ENCODE assay signal across 9 cellular contexts in genomic region chr14:39229222-39229543, GRCh38. TPM values are rescaled to one million over a fixed set of nuclear protein-coding genes. Genes with fewer than 3 reads are reported as not detected.
DNase-seq lines count a peak whose midpoint lies in the region; ATAC-seq, FAIRE-seq and TF ChIP-seq lines count a peak whose summit lies in the region.
"Had no signal": no experiment of that assay in that cellular context is flagged by ENCODE, and none has a peak within 500 bp of the region (broad histone marks: within the 10 kb centered on the region; RNA-seq: fewer than 3 reads in every experiment).

No MANE protein-coding gene starts in this region.

- no peak for TF ChIP-seq CTCF in RWPE1 (conservative IDR thresholded peaks at IDR 0.05; ENCODE audit: low read depth)

- no peak overlapping the region for H3K27ac ChIP-seq in RWPE1

- peaks cover 46% of the 10 kb centered on the region for H3K4me1 Mint-ChIP-seq in T-helper 2 cell treated with Interferon-gamma antibody and Interleukin-4, amounts not matched to agents 5 μg/mL and 100 μg/mL, for 36 hours (ENCODE audit: low read depth)

- DNase-seq in T-helper 2 cell treated with Interferon-gamma antibody and Interleukin-4, amounts not matched to agents 5 μg/mL and 100 μg/mL, for 36 hours (ENCODE audit: low spot score) = peak; percentile 83
- DNase-seq in activated naive CD8-positive, alpha-beta T cell treated with anti-CD3 and anti-CD28 coated beads, Interleukin-2, amount 50 U/mL, for 16 hours (ENCODE audit: low read depth, low spot score) = peak; percentile 10
- peak; percentile 2 for DNase-seq in stimulated activated CD8-positive, alpha-beta memory T cell treated with anti-CD3 and anti-CD28 coated beads, Interleukin-15, amount 100 ng/mL, for 1 hour (ENCODE audit: low read depth)
- no peak for DNase-seq in medulla oblongata (ENCODE audit: extremely low spot score)
- DNase-seq in NCI-H1694 treated with DMSO at 0.1 percent for 48 hours (lab: John Stamatoyannopoulos, UW) = no peak
- DNase-seq in RWPE1 (ENCODE audit: low spot score) = no peak
- DNase-seq in frontal cortex (ENCODE audit: low spot score in 2 of 2) = no peak

- peak overlapping the region; percentile 97 for H3K27ac Mint-ChIP-seq in T-helper 2 cell treated with Interferon-gamma antibody and Interleukin-4, amounts not matched to agents 5 μg/mL and 100 μg/mL, for 36 hours

- H3K4me3 Mint-ChIP-seq in T-helper 2 cell treated with Interferon-gamma antibody and Interleukin-4, amounts not matched to agents 5 μg/mL and 100 μg/mL, for 36 hours = peak overlapping the region; percentile 18

- POLR2A ChIA-PET in RWPE1 (lab: Yijun Ruan, JAX; ENCODE audit: low non-redundant PET) = no interaction called here

- peaks cover 5% of the 10 kb centered on the region for H3K36me3 Mint-ChIP-seq in T-helper 2 cell treated with Interferon-gamma antibody and Interleukin-4, amounts not matched to agents 5 μg/mL and 100 μg/mL, for 36 hours (ENCODE audit: low read depth)

- ATAC-seq in GM21529 (IDR thresholded peaks at IDR 0.05; ENCODE audit: unreplicated experiment) = peak; percentile 46
- ATAC-seq: Right ventricle myocardium inferior had no signal

- no peak for FAIRE-seq in frontal cortex (lab: Jason Lieb, UNC)

- no peaks in the 10 kb centered on the region for H3K27me3 Mint-ChIP-seq in T-helper 2 cell treated with Interferon-gamma antibody and Interleukin-4, amounts not matched to agents 5 μg/mL and 100 μg/mL, for 36 hours (ENCODE audit: low read depth)

- CTCF ChIA-PET in RWPE1 (lab: Yijun Ruan, JAX) = no interaction called here

- no peaks in the 10 kb centered on the region for H3K9me3 Mint-ChIP-seq in T-helper 2 cell treated with Interferon-gamma antibody and Interleukin-4, amounts not matched to agents 5 μg/mL and 100 μg/mL, for 36 hours

RNA-seq across cellular contexts. Expression of gene MIA2, which starts 4.5 kb away (rescaled TPM):
- total RNA-seq in frontal cortex = 24.5 TPM

RNA-seq across cellular contexts. Expression of gene PNN, which starts 54.1 kb away (rescaled TPM):
- 39.1 TPM for total RNA-seq in frontal cortex

RNA-seq across cellular contexts. Expression of gene TRAPPC6B, which starts 59.0 kb away (rescaled TPM):
- total RNA-seq in frontal cortex = 102 TPM

Comparison
In these comparisons a context has a peak if more than half of its experiments do, and no peak if none do; other contexts are left out.
1. DNase-seq: peak in T-helper 2 cell treated with Interferon-gamma antibody and Interleukin-4, amounts not matched to agents 5 μg/mL and 100 μg/mL, for 36 hours (single experiment), activated naive CD8-positive, alpha-beta T cell treated with anti-CD3 and anti-CD28 coated beads, Interleukin-2, amount 50 U/mL, for 16 hours (single experiment) and stimulated activated CD8-positive, alpha-beta memory T cell treated with anti-CD3 and anti-CD28 coated beads, Interleukin-15, amount 100 ng/mL, for 1 hour (single experiment); none in medulla oblongata (single experiment), NCI-H1694 treated with DMSO at 0.1 percent for 48 hours (single experiment), RWPE1 (single experiment) and frontal cortex (0 of 2).